Comparison of ENCODE assay signal across 12 cellular contexts in the genomic region with DNA sequence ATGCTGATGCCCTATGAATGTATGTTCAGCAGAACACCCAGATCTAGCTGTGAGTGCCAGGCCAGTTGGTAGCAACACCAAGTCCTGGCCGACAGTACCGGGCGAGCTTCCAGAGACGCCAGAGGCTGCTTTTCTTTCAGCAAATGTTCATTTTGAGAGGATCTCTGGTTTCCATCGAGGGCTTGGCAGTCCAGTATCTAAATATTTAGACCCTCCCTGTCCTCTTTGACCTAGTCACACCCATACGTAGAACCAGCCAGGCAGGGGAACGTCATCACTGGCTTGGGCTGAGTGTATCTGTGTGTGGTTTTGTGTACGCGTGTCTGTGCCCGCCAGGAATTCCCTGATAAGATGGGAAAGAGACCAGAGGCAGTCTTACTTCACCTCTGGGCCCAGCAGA. TPM values are rescaled to one million over a fixed set of nuclear protein-coding genes. Genes with fewer than 3 reads are reported as not detected.
DNase-seq lines count a peak whose midpoint lies in the region; ATAC-seq and TF ChIP-seq lines count a peak whose summit lies in the region.
"Had no signal": no experiment of that assay in that cellular context is flagged by ENCODE, and none has a peak within 500 bp of the region (broad histone marks: within the 10 kb centered on the region; RNA-seq: fewer than 3 reads in every experiment).

No MANE protein-coding gene starts in this region.

- intact Hi-C loops in activated naive CD4-positive, alpha-beta T cell treated with anti-CD3 and anti-CD28 coated beads for 36 hours (cut with micrococcal nuclease), result no loop called here

- H3K36me3 ChIP-seq in esophagus (ENCODE audit: control insufficient read depth in 2 of 2, insufficient read depth in 2 of 2, low read length in 1 of 2) (peaks cover 0 to 11% of the 10 kb centered on the region in 2 donors), suprapubic skin (peaks cover 12% of the 10 kb centered on the region), GM23338 (ENCODE audit: insufficient read depth) (no peaks in the 10 kb centered on the region)

- no peaks in the 10 kb centered on the region for H3K9me3 ChIP-seq in esophagus (ENCODE audit: control insufficient read depth in 2 of 2, insufficient read depth in 1 of 2, low read depth in 1 of 2, low read length in 1 of 2)
- no peaks in the 10 kb centered on the region for H3K9me3 ChIP-seq in suprapubic skin

- no peaks in the 10 kb centered on the region for H3K9me2 ChIP-seq in GM23338 (ENCODE audit: insufficient read depth)

- no peaks in the 10 kb centered on the region for H3K79me2 ChIP-seq in GM23338 (replicated peaks; ENCODE audit: insufficient read depth)

- H4K20me1 ChIP-seq in GM23338 (replicated peaks; ENCODE audit: insufficient read depth), result no peaks in the 10 kb centered on the region

- H3K27ac Mint-ChIP-seq in GM23338, result no peak overlapping the region
- H3K27ac Mint-ChIP-seq in activated naive CD4-positive, alpha-beta T cell treated with anti-CD3 and anti-CD28 coated beads for 36 hours, result no peak overlapping the region
- H3K27ac Mint-ChIP-seq: naive B cell had no signal

- no peak for ATAC-seq in HG02870 (IDR thresholded peaks at IDR 0.05; ENCODE audit: unreplicated experiment)
- no peak for ATAC-seq in GM23338

- CTCF ChIA-PET in activated naive CD4-positive, alpha-beta T cell treated with anti-CD3 and anti-CD28 coated beads for 36 hours (lab: Charles Lee), result interaction anchor here (0.7 kb wide), 1 partner anchor 40 kb away, joined by 3 read pairs; a partner anchor contains a TSS

- H3K27ac ChIP-seq in esophagus (ENCODE audit: low read depth in 2 of 2, low read length in 1 of 2), result peak overlapping the region; percentile 73 to 77
- peak overlapping the region; percentile 69 for H3K27ac ChIP-seq in suprapubic skin
- no peak overlapping the region for H3K27ac ChIP-seq in GM23338 (ENCODE audit: low read depth)
- H3K27ac ChIP-seq: WERI-Rb-1 had no signal

- H3K4me1 ChIP-seq in esophagus (ENCODE audit: control insufficient read depth in 2 of 2, insufficient read depth in 2 of 2, low read length in 1 of 2), result peaks cover 3 to 9% of the 10 kb centered on the region in 2 donors
- H3K4me1 ChIP-seq in suprapubic skin, result peaks cover 23% of the 10 kb centered on the region
- H3K4me1 ChIP-seq in GM23338 (ENCODE audit: insufficient read depth), result no peaks in the 10 kb centered on the region

- no peak for TF ChIP-seq EP300 in suprapubic skin (IDR thresholded peaks at IDR 0.05)

- TF ChIP-seq POLR2A in suprapubic skin (IDR thresholded peaks at IDR 0.05), result no peak

- no peak overlapping the region for H3K4me3 Mint-ChIP-seq in GM23338
- no peak overlapping the region for H3K4me3 Mint-ChIP-seq in activated naive CD4-positive, alpha-beta T cell treated with anti-CD3 and anti-CD28 coated beads for 36 hours

- H3K4me3 ChIP-seq in esophagus (ENCODE audit: low read depth in 1 of 2, low read length in 2 of 2), result no peak overlapping the region
- no peak overlapping the region for H3K4me3 ChIP-seq in suprapubic skin
- H3K4me3 ChIP-seq in GM23338, result no peak overlapping the region

- TF ChIP-seq CTCF in suprapubic skin (IDR thresholded peaks at IDR 0.05) (no peak), GM23338 (conservative IDR thresholded peaks at IDR 0.05; ENCODE audit: low read depth in 2 of 2) (no peak)

- no peak overlapping the region for H2AFZ ChIP-seq in GM23338

- no peaks in the 10 kb centered on the region for H3F3A ChIP-seq in GM23338 (replicated peaks; ENCODE audit: low read depth)

- H3K27me3 ChIP-seq in esophagus (ENCODE audit: control insufficient read depth in 1 of 2, insufficient read depth in 2 of 2, low read length in 2 of 2), result no peaks in the 10 kb centered on the region
- H3K27me3 ChIP-seq in suprapubic skin, result no peaks in the 10 kb centered on the region
- peaks cover 9% of the 10 kb centered on the region; the same call in 1 of the 2 replicates for H3K27me3 ChIP-seq in GM23338 (ENCODE audit: insufficient read depth)

- H3K36me3 Mint-ChIP-seq in GM23338 (ENCODE audit: low read depth), result peaks cover 17% of the 10 kb centered on the region
- H3K36me3 Mint-ChIP-seq in activated naive CD4-positive, alpha-beta T cell treated with anti-CD3 and anti-CD28 coated beads for 36 hours (ENCODE audit: low read depth), result peaks cover 9% of the 10 kb centered on the region
- H3K36me3 Mint-ChIP-seq: naive B cell had no signal

- 29 to 46% methylated on average over 10 of the region's 10 CpGs for WGBS in esophagus, 2 donors
- 35% methylated on average over 10 of the region's 10 CpGs for WGBS in suprapubic skin

- DNase-seq in NCI-H446 treated with DMSO at 0.1 percent for 48 hours (lab: John Stamatoyannopoulos, UW) (peak; percentile 7), medulla oblongata (ENCODE audit: extremely low spot score) (peak; percentile 23), suprapubic skin (ENCODE audit: low spot score in 2 of 2) (peak in 1 of 2 donors; percentile 81), GM23338 (ENCODE audit: low spot score) (no peak), KG1 (lab: John Stamatoyannopoulos, UW) (no peak)
- DNase-seq in activated naive CD4-positive, alpha-beta T cell treated with anti-CD3 and anti-CD28 coated beads for 36 hours, result no peak
- DNase-seq: naive B cell; RPMI8226; stimulated activated naive CD4-positive, alpha-beta T cell treated with Interleukin-2 at 50 U/mL for 16 hours; WERI-Rb-1 had no signal

- H3K27me3 Mint-ChIP-seq in GM23338 (ENCODE audit: insufficient read depth, low read depth, poor library complexity), result peaks cover 4% of the 10 kb centered on the region
- no peaks in the 10 kb centered on the region for H3K27me3 Mint-ChIP-seq in activated naive CD4-positive, alpha-beta T cell treated with anti-CD3 and anti-CD28 coated beads for 36 hours (ENCODE audit: low read depth)

- no peak overlapping the region for H3K4me2 ChIP-seq in GM23338

- peaks cover 5% of the 10 kb centered on the region; the same call in 2 of the 3 replicates for H3K4me1 Mint-ChIP-seq in GM23338
- H3K4me1 Mint-ChIP-seq in activated naive CD4-positive, alpha-beta T cell treated with anti-CD3 and anti-CD28 coated beads for 36 hours (ENCODE audit: low read depth), result peaks cover 2% of the 10 kb centered on the region

- no peaks in the 10 kb centered on the region for H3K9me3 Mint-ChIP-seq in GM23338
- no peaks in the 10 kb centered on the region for H3K9me3 Mint-ChIP-seq in activated naive CD4-positive, alpha-beta T cell treated with anti-CD3 and anti-CD28 coated beads for 36 hours

TF ChIP-seq in GM23338, 12 proteins besides CTCF, POLR2A, EP300 and RAD21:
- TF ChIP-seq CREB1 (CRISPR knock-in tag; IDR thresholded peaks at IDR 0.05; ENCODE audit: low read depth) (no peak), EZH2 (IDR thresholded peaks at IDR 0.05; ENCODE audit: low read depth, unreplicated experiment) (no peak), STAT1 (IDR thresholded peaks at IDR 0.05; ENCODE audit: unreplicated experiment) (no peak), NANOG (IDR thresholded peaks at IDR 0.05; ENCODE audit: borderline replicate concordance) (no peak), POLR2AphosphoS5 (IDR thresholded peaks at IDR 0.05; ENCODE audit: low read depth) (no peak)
- TF ChIP-seq, protein P1, sequence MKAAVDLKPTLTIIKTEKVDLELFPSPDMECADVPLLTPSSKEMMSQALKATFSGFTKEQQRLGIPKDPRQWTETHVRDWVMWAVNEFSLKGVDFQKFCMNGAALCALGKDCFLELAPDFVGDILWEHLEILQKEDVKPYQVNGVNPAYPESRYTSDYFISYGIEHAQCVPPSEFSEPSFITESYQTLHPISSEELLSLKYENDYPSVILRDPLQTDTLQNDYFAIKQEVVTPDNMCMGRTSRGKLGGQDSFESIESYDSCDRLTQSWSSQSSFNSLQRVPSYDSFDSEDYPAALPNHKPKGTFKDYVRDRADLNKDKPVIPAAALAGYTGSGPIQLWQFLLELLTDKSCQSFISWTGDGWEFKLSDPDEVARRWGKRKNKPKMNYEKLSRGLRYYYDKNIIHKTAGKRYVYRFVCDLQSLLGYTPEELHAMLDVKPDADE (IDR thresholded peaks at IDR 0.05), result no peak

RNA-seq across cellular contexts. Expression of a gene that starts 14.8 kb away (rescaled TPM):
- polyA plus RNA-seq in esophagus, result 1 to 10 TPM; 3.7 to 6.7 TPM
- total RNA-seq in suprapubic skin, result 10 to 100 TPM; 17.3 to 26.3 (median 21.6) TPM
- 1.6 and 1.8 TPM in 2 replicates for total RNA-seq in GM23338 (2014; rRNA removed; shearing (Covaris generic))
- 0.42 and 0.50 TPM in 2 replicates for polyA plus RNA-seq in GM23338 (2016; fragmentation: Nextera tagmentation; extraction: Ambion mirVana)
- total RNA-seq in activated naive CD4-positive, alpha-beta T cell treated with anti-CD3 and anti-CD28 coated beads for 36 hours, result 10 to 100 TPM; 15.8 to 16.5 TPM

RNA-seq across cellular contexts. Expression of a gene that starts 40.6 kb away (rescaled TPM):
- polyA plus RNA-seq in esophagus (10 to 100 TPM; 16.3 to 22.4 TPM), GM23338 (2016; fragmentation: Nextera tagmentation; extraction: Ambion mirVana) (47.3 and 49.3 TPM in 2 replicates)
- total RNA-seq in suprapubic skin, result 10 to 100 TPM in 1 of 4 donors, 1 to 10 TPM in 3; 7.6 to 11.9 (median 9.3) TPM
- 29.6 and 42.2 TPM in 2 replicates for total RNA-seq in GM23338 (2014; rRNA removed; shearing (Covaris generic))
- total RNA-seq in activated naive CD4-positive, alpha-beta T cell treated with anti-CD3 and anti-CD28 coated beads for 36 hours, result 10 to 100 TPM; 59.4 to 63.1 TPM

RNA-seq across cellular contexts. Expression of a gene that starts 46.7 kb away (rescaled TPM):
- polyA plus RNA-seq in esophagus (under 1 TPM in 1 of 2 donors, not detected in 1; 0.46 TPM), GM23338 (2016; fragmentation: Nextera tagmentation; extraction: Ambion mirVana) (4.7 and 5.5 TPM in 2 replicates)
- total RNA-seq in suprapubic skin, result not detected
- 4.9 and 6.5 TPM in 2 replicates for total RNA-seq in GM23338 (2014; rRNA removed; shearing (Covaris generic))
- 10 to 100 TPM; 11.3 to 15.1 TPM for total RNA-seq in activated naive CD4-positive, alpha-beta T cell treated with anti-CD3 and anti-CD28 coated beads for 36 hours

Comparison
In these comparisons a context has a peak if more than half of its experiments do, and no peak if none do; other contexts are left out.
1. DNase-seq: peak in NCI-H446 treated with DMSO at 0.1 percent for 48 hours (single experiment) and medulla oblongata (single experiment); none in GM23338 (single experiment), KG1 (single experiment) and activated naive CD4-positive, alpha-beta T cell treated with anti-CD3 and anti-CD28 coated beads for 36 hours (single experiment).